In the genomic region with DNA sequence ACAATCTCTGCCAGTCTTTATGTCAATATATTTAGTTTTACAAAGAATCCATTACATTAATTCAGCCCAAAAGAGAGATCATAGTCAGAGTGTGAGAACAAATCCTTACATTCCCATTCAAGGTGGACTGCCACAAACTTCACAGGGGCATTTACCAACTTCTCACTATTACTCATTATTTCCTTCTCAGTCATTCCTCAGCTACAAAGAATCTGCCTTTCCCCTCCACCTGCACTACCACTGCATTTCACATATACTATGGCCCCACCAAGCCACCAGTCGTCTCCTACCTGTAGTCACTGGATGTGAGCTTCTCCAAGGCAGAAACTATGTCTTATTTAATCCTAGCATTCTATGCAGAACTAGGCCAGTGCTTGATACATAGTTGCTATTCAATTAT, we compare ENCODE assay signal across 12 cellular contexts.
DNase-seq lines count a peak whose midpoint lies in the region; ATAC-seq and TF ChIP-seq lines count a peak whose summit lies in the region.
"Had no signal": no experiment of that assay in that cellular context is flagged by ENCODE, and none has a peak within 500 bp of the region (broad histone marks: within the 10 kb centered on the region; RNA-seq: fewer than 3 reads in every experiment).

No MANE protein-coding gene starts in this region.

- POLR2A ChIA-PET in OCI-LY7 (lab: Charles Lee): interaction anchor here (2.1 kb wide), 2 partner anchors 13 to 89 kb away, joined by 5 to 8 read pairs; no protein-coding TSS in a partner anchor

- peak overlapping the region; percentile 65 for H3K27ac ChIP-seq in OCI-LY7 (ENCODE audit: low read depth, low read length, poor library complexity, severe bottlenecking)
- H3K27ac ChIP-seq in testis: peak overlapping the region; percentile 37 to 48
- H3K27ac ChIP-seq: dorsolateral prefrontal cortex, HL-60 had no signal

- TF ChIP-seq POLR2A in testis (IDR thresholded peaks at IDR 0.05): no peak

- no peaks in the 10 kb centered on the region for H3K9me2 ChIP-seq in OCI-LY7 (ENCODE audit: insufficient read depth, low read length)

- H3K9me3 ChIP-seq in OCI-LY7 (ENCODE audit: low read length) (no peaks in the 10 kb centered on the region), testis (no peaks in the 10 kb centered on the region)

- WGBS in testis, 2 donors: 53 to 83% methylated on average over 1 of the region's 1 CpG

- H3K4me3 ChIP-seq in OCI-LY7 (ENCODE audit: low read depth, low read length, poor library complexity, severe bottlenecking) (no peak overlapping the region), testis (no peak overlapping the region)
- H3K4me3 ChIP-seq: dorsolateral prefrontal cortex had no signal

- peak overlapping the region; percentile 63 for H3K4me2 ChIP-seq in OCI-LY7 (ENCODE audit: low read length)

- TF ChIP-seq CTCF in OCI-LY7 (conservative IDR thresholded peaks at IDR 0.05; ENCODE audit: low read length) (no peak), testis (IDR thresholded peaks at IDR 0.05) (no peak)

- H4K20me1 ChIP-seq in OCI-LY7 (ENCODE audit: insufficient read depth, low read length): no peaks in the 10 kb centered on the region

- H3K79me2 ChIP-seq in OCI-LY7 (ENCODE audit: insufficient read depth, low read depth, low read length): peaks cover 29% of the 10 kb centered on the region; the same call in 1 of the 2 replicates

- peak; percentile 33 for DNase-seq in stimulated activated CD4-positive, alpha-beta T cell treated with anti-CD3 and anti-CD28 coated beads, Interleukin-15, amount 100 ng/mL, for 24 hours
- DNase-seq in stimulated activated CD4-positive, alpha-beta T cell treated with anti-CD3 and anti-CD28 coated beads, Interleukin-4, amount 100 ng/mL, for 4 hours: no peak
- DNase-seq in OCI-LY7 (ENCODE audit: low spot score): no peak
- DNase-seq in testis: no peak
- DNase-seq in NOMO-1 treated with DMSO at 0.1 percent for 48 hours (lab: John Stamatoyannopoulos, UW; ENCODE audit: unreplicated experiment): no peak
- no peak for DNase-seq in H4 (ENCODE audit: low spot score)
- DNase-seq in UCSD-AML1 (lab: John Stamatoyannopoulos, UW; ENCODE audit: unreplicated experiment): no peak
- DNase-seq: C1 segment of cervical spinal cord, dorsolateral prefrontal cortex, SW 1271 had no signal

- ATAC-seq in HG02759 (IDR thresholded peaks at IDR 0.05; ENCODE audit: unreplicated experiment): peak; percentile 60

- TSS peak; percentile 3 for BruUV-seq in OCI-LY7 (replicated peaks; lab: Mats Ljungman, UMichigan)

- H3K27me3 ChIP-seq in testis: no peaks in the 10 kb centered on the region
- H3K27me3 ChIP-seq: dorsolateral prefrontal cortex had no signal

- intact Hi-C loops in OCI-LY7 (cut with micrococcal nuclease; ENCODE audit: unreplicated experiment) (no loop called here), testis (cut with DNase I; ENCODE audit: low total_unique reads) (loop anchor here (10.0 kb wide), 2 partner anchors 208 to 238 kb away; no protein-coding TSS in a partner anchor)

- H2AFZ ChIP-seq in OCI-LY7 (ENCODE audit: low read length): no peak overlapping the region

- H3K36me3 ChIP-seq in OCI-LY7 (ENCODE audit: insufficient read depth, low read length) (peaks cover 80% of the 10 kb centered on the region), testis (ENCODE audit: low read depth, missing control alignments) (no peaks in the 10 kb centered on the region)

- CTCF ChIA-PET in OCI-LY7 (lab: Charles Lee; ENCODE audit: unreplicated experiment): interaction anchor here (0.6 to 1.3 kb wide), 2 partner anchors 241 to 267 kb away, joined by 4 to 5 read pairs; no protein-coding TSS in a partner anchor

- H3K4me1 ChIP-seq in OCI-LY7 (ENCODE audit: insufficient read depth, low read length, poor library complexity, severe bottlenecking) (peaks cover 30% of the 10 kb centered on the region), testis (peaks cover 22% of the 10 kb centered on the region)
